8 cellular contexts compared by ENCODE assay signal in the genomic region with DNA sequence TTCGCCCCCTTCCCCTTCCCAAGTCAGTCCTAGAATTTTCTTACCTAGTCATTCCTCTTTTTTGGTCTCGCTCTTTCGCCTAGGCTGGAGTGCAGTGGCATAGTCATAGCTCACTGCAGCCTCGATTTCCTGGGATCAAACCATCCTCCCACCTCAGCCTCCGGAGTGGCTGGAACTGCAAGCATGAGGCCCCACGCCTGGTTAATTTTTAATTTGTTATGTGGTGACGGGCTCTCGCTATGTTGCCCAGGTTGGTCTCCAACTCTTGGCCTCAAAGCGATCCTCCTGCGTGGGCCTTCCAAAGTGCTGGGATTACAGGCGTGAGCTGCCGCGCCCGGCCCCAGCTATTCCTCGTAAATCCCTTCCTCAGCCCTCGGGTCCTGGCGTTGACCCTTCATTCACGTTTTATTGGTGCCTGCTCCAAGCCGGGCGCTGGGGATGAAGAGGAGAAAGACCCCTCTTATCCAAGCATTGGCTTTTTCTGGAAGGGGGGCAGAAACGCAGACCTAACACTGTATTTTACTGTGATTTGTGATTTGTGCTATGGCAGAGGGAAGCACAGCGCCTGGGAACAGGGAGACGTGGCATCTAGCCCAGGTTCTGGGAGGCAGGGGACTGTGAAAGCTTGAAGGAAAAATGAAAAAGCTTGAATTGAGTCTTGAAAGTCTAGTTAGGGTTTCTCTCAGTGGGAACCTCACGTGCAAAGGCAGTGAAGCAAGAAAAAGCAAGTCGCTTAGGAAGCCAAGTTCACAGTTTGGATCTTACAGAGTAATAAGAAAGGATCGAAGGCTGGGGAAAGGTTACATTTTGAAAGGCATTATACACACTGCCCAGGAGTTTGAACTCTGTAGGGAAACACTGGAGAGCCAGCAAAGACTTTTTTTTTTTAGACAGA. TPM values are rescaled to one million over a fixed set of nuclear protein-coding genes. Genes with fewer than 3 reads are reported as not detected.
A peak's percentile ranks its signal among the peaks of the same experiment; 100 is the strongest.
DNase-seq lines count a peak whose midpoint lies in the region; ATAC-seq and TF ChIP-seq lines count a peak whose summit lies in the region.

No MANE protein-coding gene starts in this region.

- H4K91ac ChIP-seq in mesenchymal stem cell (ENCODE audit: low read length), result peak overlapping the region; percentile 52

- H2BK5ac ChIP-seq in mesenchymal stem cell (ENCODE audit: low read depth, low read length, poor library complexity, severe bottlenecking), result no peak overlapping the region

- H3K4me3 Mint-ChIP-seq in brain, result peak overlapping the region; percentile 96 to 99 (median 99)

- peak overlapping the region in 1 of 2 experiments; percentile 2 for H2BK12ac ChIP-seq in mesenchymal stem cell (ENCODE audit: low read length in 2 of 2)

- no peak overlapping the region for H3K18ac ChIP-seq in mesenchymal stem cell (ENCODE audit: low read depth in 1 of 2, low read length in 2 of 2)

- no peak overlapping the region for H3K14ac ChIP-seq in mesenchymal stem cell (ENCODE audit: low read length in 2 of 2)

- H3K9me3 ChIP-seq in mesenchymal stem cell (ENCODE audit: control insufficient read depth, low read length), result no peaks in the 10 kb centered on the region

- H4K8ac ChIP-seq in mesenchymal stem cell (ENCODE audit: low read length), result peak overlapping the region; percentile 70

- H3K36me3 Mint-ChIP-seq in brain, result peaks cover 43% of the 10 kb centered on the region

- peak; percentile 28 for ATAC-seq in GM19043 (IDR thresholded peaks at IDR 0.05; ENCODE audit: low read depth, unreplicated experiment)
- peak; percentile 15 for ATAC-seq in HG03439 (IDR thresholded peaks at IDR 0.05; ENCODE audit: unreplicated experiment)

- H3K4me1 Mint-ChIP-seq in brain, result peaks cover 54% of the 10 kb centered on the region

- no peaks in the 10 kb centered on the region for H3K27me3 Mint-ChIP-seq in brain

- peak; percentile 24 for DNase-seq in mesenchymal stem cell
- no peak for DNase-seq in NCI-H345 treated with DMSO at 0.1 percent for 48 hours (lab: John Stamatoyannopoulos, UW; ENCODE audit: unreplicated experiment)
- DNase-seq in HUDEP-2 (lab: John Stamatoyannopoulos, UW; ENCODE audit: unreplicated experiment in 76 of 76), result no peak
- no peak for DNase-seq in cortex of kidney (lab: John Stamatoyannopoulos, UW)
- DNase-seq in DMS79 treated with DMSO at 0.1 percent for 48 hours (lab: John Stamatoyannopoulos, UW), result no peak

- H3K27ac ChIP-seq in mesenchymal stem cell (ENCODE audit: low read length, poor library complexity, severe bottlenecking), result peak overlapping the region; percentile 58

- H3K79me1 ChIP-seq in mesenchymal stem cell (replicated peaks; ENCODE audit: low read length, poor library complexity, severe bottlenecking), result peaks cover 36% of the 10 kb centered on the region

- TF ChIP-seq CTCF in brain (conservative IDR thresholded peaks at IDR 0.05), result no peak

- WGBS in mesenchymal stem cell, result 22% methylated on average over 24 of the region's 26 CpGs

- peak overlapping the region in 1 of 2 experiments; percentile 8 for H3K4ac ChIP-seq in mesenchymal stem cell (ENCODE audit: low read depth in 1 of 2, low read length in 2 of 2)

- H3K9me3 Mint-ChIP-seq in brain, result peaks cover 0 to 9% (median 0%) of the 10 kb centered on the region in 5 experiments

- H3K27me3 ChIP-seq in mesenchymal stem cell (ENCODE audit: control insufficient read depth in 1 of 2, insufficient read depth in 1 of 2, low read length in 2 of 2), result no peaks in the 10 kb centered on the region

- H3K4me3 ChIP-seq in mesenchymal stem cell (ENCODE audit: insufficient read depth in 1 of 2, low read depth in 1 of 2, low read length in 2 of 2), result peak overlapping the region; percentile 63 to 93

- peak overlapping the region; percentile 89 to 98 (median 95) for H3K27ac Mint-ChIP-seq in brain

- H2AK5ac ChIP-seq in mesenchymal stem cell (ENCODE audit: low read length, severe bottlenecking), result peak overlapping the region; percentile 17

- peak overlapping the region; percentile 15 for H2AFZ ChIP-seq in mesenchymal stem cell (ENCODE audit: low read depth, low read length)

- no peak overlapping the region for H2BK120ac ChIP-seq in mesenchymal stem cell (ENCODE audit: low read depth, low read length)

- peaks cover 34 to 36% of the 10 kb centered on the region in 2 experiments for H3K36me3 ChIP-seq in mesenchymal stem cell (ENCODE audit: control insufficient read depth in 1 of 2, insufficient read depth in 2 of 2, low read depth in 1 of 2, low read length in 2 of 2)

- H3K9ac ChIP-seq in mesenchymal stem cell (ENCODE audit: low read length), result peak overlapping the region; percentile 95

- H3K4me1 ChIP-seq in mesenchymal stem cell (ENCODE audit: control insufficient read depth, insufficient read depth, low read depth, low read length), result peaks cover 25% of the 10 kb centered on the region

- H3K4me2 ChIP-seq in mesenchymal stem cell (ENCODE audit: low read length, poor library complexity, severe bottlenecking), result peak overlapping the region; percentile 82

- H3K23ac ChIP-seq in mesenchymal stem cell (ENCODE audit: low read length in 2 of 2), result no peak overlapping the region

- H2BK15ac ChIP-seq in mesenchymal stem cell (ENCODE audit: low read depth, poor library complexity, severe bottlenecking), result no peak overlapping the region

RNA-seq across cellular contexts. Expression of gene ZNHIT1, which starts 0.5 kb away (rescaled TPM):
- 118 TPM for polyA plus RNA-seq in brain (ENCODE audit: insufficient read depth, low read depth, low replicate concordance)
- polyA plus RNA-seq in mesenchymal stem cell (2013, experiment 1 of 2), result 83.1 TPM
- 82.5 TPM for polyA plus RNA-seq in mesenchymal stem cell (2013, experiment 2 of 2)

RNA-seq across cellular contexts. Expression of gene PLOD3, which starts 1.1 kb away (rescaled TPM):
- 73.5 TPM for polyA plus RNA-seq in brain (ENCODE audit: insufficient read depth, low read depth, low replicate concordance)
- 210 TPM for polyA plus RNA-seq in mesenchymal stem cell (2013, experiment 1 of 2)
- 206 TPM for polyA plus RNA-seq in mesenchymal stem cell (2013, experiment 2 of 2)

RNA-seq across cellular contexts. Expression of gene MOGAT3, which starts 17.6 kb away (rescaled TPM):
- polyA plus RNA-seq in brain (ENCODE audit: insufficient read depth, low read depth, low replicate concordance), result not detected
- not detected for polyA plus RNA-seq in mesenchymal stem cell (2013, experiment 1 of 2)
- not detected for polyA plus RNA-seq in mesenchymal stem cell (2013, experiment 2 of 2)

RNA-seq across cellular contexts. Expression of gene CLDN15, which starts 19.1 kb away (rescaled TPM):
- polyA plus RNA-seq in brain (ENCODE audit: insufficient read depth, low read depth, low replicate concordance), result 4.6 TPM
- polyA plus RNA-seq in mesenchymal stem cell (2013, experiment 1 of 2), result 3.0 TPM
- 2.6 TPM for polyA plus RNA-seq in mesenchymal stem cell (2013, experiment 2 of 2)

RNA-seq across cellular contexts. Expression of gene FIS1, which starts 26.4 kb away (rescaled TPM):
- 326 TPM for polyA plus RNA-seq in brain (ENCODE audit: insufficient read depth, low read depth, low replicate concordance)
- 168 TPM for polyA plus RNA-seq in mesenchymal stem cell (2013, experiment 1 of 2)
- 172 TPM for polyA plus RNA-seq in mesenchymal stem cell (2013, experiment 2 of 2)
